In genomic region chr20:24136659-24137246, GRCh38 we compare ENCODE assay signal across 19 cellular contexts.
A peak's percentile ranks its signal among the peaks of the same experiment; 100 is the strongest.
DNase-seq lines count a peak whose midpoint lies in the region; ATAC-seq and TF ChIP-seq lines count a peak whose summit lies in the region.
"Had no signal": no experiment of that assay in that cellular context is flagged by ENCODE, and none has a peak within 500 bp of the region (broad histone marks: within the 10 kb centered on the region; RNA-seq: fewer than 3 reads in every experiment).

No MANE protein-coding gene starts in this region.

- H3K4me1 ChIP-seq in upper lobe of left lung, result no peaks in the 10 kb centered on the region

- DNase-seq in DMS53 (lab: John Stamatoyannopoulos, UW) (peak; percentile 11), DMS53 treated with DMSO at 0.1 percent for 48 hours (lab: John Stamatoyannopoulos, UW; ENCODE audit: unreplicated experiment) (no peak), MV-4-11 (lab: John Stamatoyannopoulos, UW) (peak; percentile 48), SW480 (ENCODE audit: low spot score) (peak; percentile 27), mesenteric fat pad (ENCODE audit: low spot score) (peak; percentile 24), upper lobe of left lung (no peak), SKM-1 (lab: John Stamatoyannopoulos, UW; ENCODE audit: unreplicated experiment) (no peak)
- no peak for DNase-seq in activated CD4-positive, alpha-beta T cell treated with anti-CD3 and anti-CD28 coated beads, Interleukin-2, amount 50 U/mL, for 48 hours
- DNase-seq: DMS79, H7, Karpas-422, NCI-H146, NCI-H510A, NCI-H82, OCI-M1 had no signal

- no peak overlapping the region for H3K27ac ChIP-seq in upper lobe of left lung
- H3K27ac ChIP-seq: 22Rv1, BLaER1, SK-N-MC had no signal

- H3K9me3 ChIP-seq in upper lobe of left lung, result peaks cover 0 to 9% (median 0%) of the 10 kb centered on the region in 4 donors

- no peaks in the 10 kb centered on the region for H3K27me3 ChIP-seq in upper lobe of left lung
- H3K27me3 ChIP-seq: BLaER1 had no signal

- TF ChIP-seq POLR2A in upper lobe of left lung (IDR thresholded peaks at IDR 0.05), result no peak

- WGBS in upper lobe of left lung, 2 donors, result 71 to 75% methylated on average over 2 of the region's 2 CpGs

- no peak for TF ChIP-seq CTCF in upper lobe of left lung (IDR thresholded peaks at IDR 0.05)

- no peak overlapping the region for H3K4me3 ChIP-seq in upper lobe of left lung
- H3K4me3 ChIP-seq: BLaER1, GM12878, SK-N-MC had no signal

- no peaks in the 10 kb centered on the region for H3K36me3 ChIP-seq in upper lobe of left lung
- H3K36me3 ChIP-seq: BLaER1 had no signal

- ATAC-seq in upper lobe of left lung (ENCODE audit: low FRiP score in 2 of 2), result no peak
- ATAC-seq: GM12878 had no signal

- no peak for TF ChIP-seq EP300 in upper lobe of left lung (IDR thresholded peaks at IDR 0.05)

Comparison
In these comparisons a context has a peak if more than half of its experiments do, and no peak if none do; other contexts are left out.
1. DNase-seq: peak in DMS53 (single experiment), MV-4-11 (single experiment), SW480 (single experiment) and mesenteric fat pad (single experiment); none in DMS53 treated with DMSO at 0.1 percent for 48 hours (single experiment), upper lobe of left lung (0 of 2), SKM-1 (single experiment) and activated CD4-positive, alpha-beta T cell treated with anti-CD3 and anti-CD28 coated beads, Interleukin-2, amount 50 U/mL, for 48 hours (0 of 2).